In the genomic region with DNA sequence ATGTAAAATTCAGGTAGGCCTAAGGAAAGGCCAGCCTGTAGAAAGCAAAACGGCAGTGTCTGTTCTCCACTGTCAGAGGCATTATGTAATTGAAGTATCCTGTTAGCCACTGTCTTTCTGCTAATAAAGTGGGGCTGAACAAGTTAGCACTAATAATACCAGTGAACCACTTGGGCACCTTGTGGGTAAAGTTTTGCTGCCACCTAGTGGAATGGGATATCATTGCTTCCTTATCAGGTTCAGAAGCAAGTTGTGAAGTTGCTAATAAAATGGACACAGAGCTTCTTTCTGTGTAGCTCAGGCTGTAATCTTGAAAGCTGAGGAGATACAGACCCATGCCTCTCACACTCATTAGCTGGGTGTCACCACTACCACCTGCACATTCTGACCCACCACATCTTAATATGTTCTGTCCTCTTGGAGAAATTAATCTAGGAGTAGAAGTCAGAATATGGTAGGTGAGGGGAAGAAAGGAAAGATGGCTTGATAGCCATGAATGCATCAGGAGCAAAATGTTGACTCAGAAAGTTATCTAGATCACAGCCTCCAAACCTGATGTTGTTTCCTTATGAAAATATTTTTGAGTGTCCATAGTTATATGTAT, we compare ENCODE assay signal across 9 cellular contexts.
DNase-seq lines count a peak whose midpoint lies in the region; ATAC-seq and TF ChIP-seq lines count a peak whose summit lies in the region.
"Had no signal": no experiment of that assay in that cellular context is flagged by ENCODE, and none has a peak within 500 bp of the region (broad histone marks: within the 10 kb centered on the region; RNA-seq: fewer than 3 reads in every experiment).

No MANE protein-coding gene starts in this region.

- H3K9me3 ChIP-seq in HEK293 (ENCODE audit: control insufficient read depth, insufficient read depth, low read depth, low read length) (no peaks in the 10 kb centered on the region), SU-DHL-6 (ENCODE audit: insufficient read depth, low read length) (no peaks in the 10 kb centered on the region), left lung (no peaks in the 10 kb centered on the region)

- H3K9me2 ChIP-seq in SU-DHL-6 (replicated peaks; ENCODE audit: insufficient read depth, low read length) = no peaks in the 10 kb centered on the region

- H3K4me3 ChIP-seq in HEK293 (ENCODE audit: low read depth, low read length) (no peak overlapping the region), SU-DHL-6 (ENCODE audit: insufficient read depth, low read length, poor library complexity, severe bottlenecking) (no peak overlapping the region), left lung (no peak overlapping the region)
- H3K4me3 ChIP-seq: BLaER1 treated with 17β-estradiol and CSF1 and Interleukin-3, amounts not matched to agents 10 nM and 100 nM had no signal

- H3K79me2 ChIP-seq in SU-DHL-6 (ENCODE audit: insufficient read depth, low read length) = no peaks in the 10 kb centered on the region

- H3K27ac ChIP-seq in HEK293 (ENCODE audit: extremely low read depth, low read depth, low read length) (no peak overlapping the region), SU-DHL-6 (ENCODE audit: low read depth, low read length) (no peak overlapping the region), left lung (no peak overlapping the region)
- H3K27ac ChIP-seq: BLaER1 treated with 17β-estradiol and CSF1 and Interleukin-3, amounts not matched to agents 10 nM and 100 nM had no signal

- DNase-seq in NOMO-1 (lab: John Stamatoyannopoulos, UW; ENCODE audit: unreplicated experiment in 2 of 2) (peak; percentile 30 to 63), NOMO-1 treated with dmso at 0.1 percent for 144 hours (lab: John Stamatoyannopoulos, UW; ENCODE audit: unreplicated experiment) (no peak), NCI-H1436 (lab: John Stamatoyannopoulos, UW) (peak; percentile 83), chondrocyte (ENCODE audit: low spot score) (no peak), left lung (no peak)
- peak; percentile 32 for DNase-seq in stimulated activated naive CD8-positive, alpha-beta T cell treated with anti-CD3 and anti-CD28 coated beads, Interleukin-15, Interleukin-2, amounts not matched to agents 100 U/mL and 50 U/mL, for 24 hours

- H4K20me1 ChIP-seq in SU-DHL-6 (ENCODE audit: low read depth, low read length) = no peaks in the 10 kb centered on the region
- H4K20me1 ChIP-seq: BLaER1 treated with 17β-estradiol and CSF1 and Interleukin-3, amounts not matched to agents 10 nM and 100 nM had no signal

- POLR2A ChIA-PET in HEK293 (lab: Yijun Ruan, JAX) = no interaction called here

- H3K36me3 ChIP-seq in HEK293 (ENCODE audit: control insufficient read depth in 2 of 2, insufficient read depth in 1 of 2, low read length in 2 of 2) = no peaks in the 10 kb centered on the region
- H3K36me3 ChIP-seq in SU-DHL-6 (ENCODE audit: low read length) = no peaks in the 10 kb centered on the region
- no peaks in the 10 kb centered on the region for H3K36me3 ChIP-seq in left lung
- H3K36me3 ChIP-seq: BLaER1 treated with 17β-estradiol and CSF1 and Interleukin-3, amounts not matched to agents 10 nM and 100 nM had no signal

- H3F3A ChIP-seq in SU-DHL-6 (ENCODE audit: insufficient read depth) = no peaks in the 10 kb centered on the region

- peak; percentile 94 for ATAC-seq in left lung
- peak; percentile 69 for ATAC-seq in stimulated activated naive CD8-positive, alpha-beta T cell treated with anti-CD3 and anti-CD28 coated beads, Interleukin-15, Interleukin-2, amounts not matched to agents 100 U/mL and 50 U/mL, for 24 hours

- no peak overlapping the region for H3K9ac ChIP-seq in SU-DHL-6 (ENCODE audit: low read length)
- H3K9ac ChIP-seq: BLaER1 treated with 17β-estradiol and CSF1 and Interleukin-3, amounts not matched to agents 10 nM and 100 nM had no signal

- H3K4me1 Mint-ChIP-seq in chondrocyte (ENCODE audit: low read depth) = no peaks in the 10 kb centered on the region

- CTCF ChIA-PET in HEK293 (lab: Yijun Ruan, JAX) = interaction anchor here (0.6 to 2.6 kb wide), 17 partner anchors 26 to 546 kb away, joined by 3 to 25 read pairs (median 4); no protein-coding TSS in a partner anchor

- H2AFZ ChIP-seq in SU-DHL-6 (ENCODE audit: low read depth, low read length, severe bottlenecking) = no peak overlapping the region

- H3K4me1 ChIP-seq in HEK293 (ENCODE audit: control insufficient read depth, insufficient read depth, low read length) = no peaks in the 10 kb centered on the region
- peaks cover 0 to 6% of the 10 kb centered on the region in 2 donors for H3K4me1 ChIP-seq in left lung

- no peak overlapping the region for H3K27ac Mint-ChIP-seq in chondrocyte (ENCODE audit: unreplicated experiment)

- H3K27me3 Mint-ChIP-seq in chondrocyte (ENCODE audit: low read depth) = no peaks in the 10 kb centered on the region

- H3K4me2 ChIP-seq in SU-DHL-6 (ENCODE audit: low read depth, low read length, poor library complexity, severe bottlenecking) = no peak overlapping the region
- H3K4me2 ChIP-seq: BLaER1 treated with 17β-estradiol and CSF1 and Interleukin-3, amounts not matched to agents 10 nM and 100 nM had no signal

- intact Hi-C loops in left lung (cut with DNase I) = no loop called here

- H3K4me3 Mint-ChIP-seq in chondrocyte (ENCODE audit: unreplicated experiment) = no peak overlapping the region

- no peaks in the 10 kb centered on the region for H3K27me3 ChIP-seq in SU-DHL-6 (ENCODE audit: low read length)
- peaks cover 0 to 18% of the 10 kb centered on the region in 2 donors for H3K27me3 ChIP-seq in left lung

- no peaks in the 10 kb centered on the region for H3K36me3 Mint-ChIP-seq in chondrocyte (ENCODE audit: low read depth)

- TF ChIP-seq CTCF in HEK293 (tag by site-specific recombination; IDR thresholded peaks at IDR 0.05) (peak; percentile 47; the same call in 1 of the 2 replicates), SU-DHL-6 (IDR thresholded peaks at IDR 0.05; ENCODE audit: insufficient read depth, low read length, poor library complexity, severe bottlenecking) (peak; percentile 77), chondrocyte (IDR thresholded peaks at IDR 0.05) (peak; percentile 94), left lung (IDR thresholded peaks at IDR 0.05) (peak; percentile 68 to 84)

- no peaks in the 10 kb centered on the region for H3K9me3 Mint-ChIP-seq in chondrocyte (ENCODE audit: low read depth)

TF ChIP-seq in HEK293, 187 proteins besides CTCF, POLR2A, EP300 and RAD21:
- TF ChIP-seq KLF7 (tag by site-specific recombination; IDR thresholded peaks at IDR 0.05; ENCODE audit: borderline replicate concordance) (no peak), ZNF140 (tag by site-specific recombination; IDR thresholded peaks at IDR 0.05) (no peak), GLIS1 (tag by site-specific recombination; IDR thresholded peaks at IDR 0.05) (no peak), ZNF654 (tag by site-specific recombination; IDR thresholded peaks at IDR 0.05; ENCODE audit: low read depth) (peak; percentile 88), TRIM28 (IDR thresholded peaks at IDR 0.05; ENCODE audit: borderline replicate concordance, low read length) (no peak), ZBTB48 (tag by site-specific recombination; IDR thresholded peaks at IDR 0.05) (no peak), ZNF426 (tag by site-specific recombination; IDR thresholded peaks at IDR 0.05) (no peak), ZNF423 (tag by site-specific recombination; IDR thresholded peaks at IDR 0.05) (no peak)
- TF ChIP-seq, protein P1, sequence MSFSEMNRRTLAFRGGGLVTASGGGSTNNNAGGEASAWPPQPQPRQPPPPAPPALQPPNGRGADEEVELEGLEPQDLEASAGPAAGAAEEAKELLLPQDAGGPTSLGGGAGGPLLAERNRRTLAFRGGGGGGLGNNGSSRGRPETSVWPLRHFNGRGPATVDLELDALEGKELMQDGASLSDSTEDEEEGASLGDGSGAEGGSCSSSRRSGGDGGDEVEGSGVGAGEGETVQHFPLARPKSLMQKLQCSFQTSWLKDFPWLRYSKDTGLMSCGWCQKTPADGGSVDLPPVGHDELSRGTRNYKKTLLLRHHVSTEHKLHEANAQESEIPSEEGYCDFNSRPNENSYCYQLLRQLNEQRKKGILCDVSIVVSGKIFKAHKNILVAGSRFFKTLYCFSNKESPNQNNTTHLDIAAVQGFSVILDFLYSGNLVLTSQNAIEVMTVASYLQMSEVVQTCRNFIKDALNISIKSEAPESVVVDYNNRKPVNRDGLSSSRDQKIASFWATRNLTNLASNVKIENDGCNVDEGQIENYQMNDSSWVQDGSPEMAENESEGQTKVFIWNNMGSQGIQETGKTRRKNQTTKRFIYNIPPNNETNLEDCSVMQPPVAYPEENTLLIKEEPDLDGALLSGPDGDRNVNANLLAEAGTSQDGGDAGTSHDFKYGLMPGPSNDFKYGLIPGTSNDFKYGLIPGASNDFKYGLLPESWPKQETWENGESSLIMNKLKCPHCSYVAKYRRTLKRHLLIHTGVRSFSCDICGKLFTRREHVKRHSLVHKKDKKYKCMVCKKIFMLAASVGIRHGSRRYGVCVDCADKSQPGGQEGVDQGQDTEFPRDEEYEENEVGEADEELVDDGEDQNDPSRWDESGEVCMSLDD (tag by site-specific recombination; IDR thresholded peaks at IDR 0.05) = 0 out of 2 replicates have a peak, but pooled peaks have one; percentile 36
- TF ChIP-seq, protein P2, sequence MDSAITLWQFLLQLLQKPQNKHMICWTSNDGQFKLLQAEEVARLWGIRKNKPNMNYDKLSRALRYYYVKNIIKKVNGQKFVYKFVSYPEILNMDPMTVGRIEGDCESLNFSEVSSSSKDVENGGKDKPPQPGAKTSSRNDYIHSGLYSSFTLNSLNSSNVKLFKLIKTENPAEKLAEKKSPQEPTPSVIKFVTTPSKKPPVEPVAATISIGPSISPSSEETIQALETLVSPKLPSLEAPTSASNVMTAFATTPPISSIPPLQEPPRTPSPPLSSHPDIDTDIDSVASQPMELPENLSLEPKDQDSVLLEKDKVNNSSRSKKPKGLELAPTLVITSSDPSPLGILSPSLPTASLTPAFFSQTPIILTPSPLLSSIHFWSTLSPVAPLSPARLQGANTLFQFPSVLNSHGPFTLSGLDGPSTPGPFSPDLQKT (IDR thresholded peaks at IDR 0.05; ENCODE audit: borderline replicate concordance, low read depth, low read length) = no peak
- TF ChIP-seq, protein P3, sequence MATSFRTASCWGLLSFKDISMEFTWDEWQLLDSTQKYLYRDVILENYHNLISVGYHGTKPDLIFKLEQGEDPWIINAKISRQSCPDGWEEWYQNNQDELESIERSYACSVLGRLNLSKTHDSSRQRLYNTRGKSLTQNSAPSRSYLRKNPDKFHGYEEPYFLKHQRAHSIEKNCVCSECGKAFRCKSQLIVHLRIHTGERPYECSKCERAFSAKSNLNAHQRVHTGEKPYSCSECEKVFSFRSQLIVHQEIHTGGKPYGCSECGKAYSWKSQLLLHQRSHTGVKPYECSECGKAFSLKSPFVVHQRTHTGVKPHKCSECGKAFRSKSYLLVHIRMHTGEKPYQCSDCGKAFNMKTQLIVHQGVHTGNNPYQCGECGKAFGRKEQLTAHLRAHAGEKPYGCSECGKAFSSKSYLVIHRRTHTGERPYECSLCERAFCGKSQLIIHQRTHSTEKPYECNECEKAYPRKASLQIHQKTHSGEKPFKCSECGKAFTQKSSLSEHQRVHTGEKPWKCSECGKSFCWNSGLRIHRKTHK (tag by site-specific recombination; IDR thresholded peaks at IDR 0.05) = no peak
TF ChIP-seq in HEK293: peak in this region for 2.

Comparison
In these comparisons a context has a peak if more than half of its experiments do, and no peak if none do; other contexts are left out.
1. DNase-seq: peak in NOMO-1 (2 of 2), NCI-H1436 (single experiment) and stimulated activated naive CD8-positive, alpha-beta T cell treated with anti-CD3 and anti-CD28 coated beads, Interleukin-15, Interleukin-2, amounts not matched to agents 100 U/mL and 50 U/mL, for 24 hours (single experiment); none in NOMO-1 treated with dmso at 0.1 percent for 144 hours (single experiment), chondrocyte (single experiment) and left lung (0 of 2).
2. Peak in every context shown above with its lines, with median percentiles within 50 percentile points of each other: CTCF ChIP-seq.